In genomic region chr9:136978073-136978864, GRCh38 we compare ENCODE assay signal across 10 cellular contexts. TPM values are rescaled to one million over a fixed set of nuclear protein-coding genes. Genes with fewer than 3 reads are reported as not detected.
DNase-seq lines count a peak whose midpoint lies in the region; ATAC-seq and TF ChIP-seq lines count a peak whose summit lies in the region.
"Had no signal": no experiment of that assay in that cellular context is flagged by ENCODE, and none has a peak within 500 bp of the region (broad histone marks: within the 10 kb centered on the region; RNA-seq: fewer than 3 reads in every experiment).

No MANE protein-coding gene starts in this region.

- H3K4me3 ChIP-seq in ascending aorta (peak overlapping the region; percentile 46 to 73), right cardiac atrium (ENCODE audit: low read length) (peak overlapping the region; percentile 33), rectal smooth muscle tissue (ENCODE audit: low read length) (peak overlapping the region; percentile 51), aorta (ENCODE audit: low read length in 2 of 2) (peak overlapping the region in 1 of 2 donors; percentile 18)
- H3K4me3 ChIP-seq: BLaER1 had no signal

- H3K4me1 Mint-ChIP-seq in T-helper 17 cell: peaks cover 24% of the 10 kb centered on the region

- no peak overlapping the region for H3K9ac ChIP-seq in rectal smooth muscle tissue (ENCODE audit: low read length)
- H3K9ac ChIP-seq: BLaER1 had no signal

- 2% methylated on average over 78 of the region's 78 CpGs for WGBS in right cardiac atrium
- WGBS in aorta, 2 donors: 2 to 4% methylated on average over 60 to 78 of the region's 78 CpGs

- no peaks in the 10 kb centered on the region for H3K36me3 Mint-ChIP-seq in T-helper 17 cell (ENCODE audit: low read depth)
- H3K36me3 Mint-ChIP-seq: activated naive CD8-positive, alpha-beta T cell had no signal

- H3K27ac ChIP-seq in ascending aorta (no peak overlapping the region), right cardiac atrium (ENCODE audit: low read length) (peak overlapping the region; percentile 65), rectal smooth muscle tissue (ENCODE audit: low read depth, low read length) (no peak overlapping the region), aorta (ENCODE audit: low read depth in 1 of 2, low read length in 2 of 2) (no peak overlapping the region)
- H3K27ac ChIP-seq: BLaER1 had no signal

- H3K36me3 ChIP-seq in ascending aorta (no peaks in the 10 kb centered on the region), rectal smooth muscle tissue (ENCODE audit: control insufficient read depth, insufficient read depth, low read length) (no peaks in the 10 kb centered on the region), aorta (ENCODE audit: control insufficient read depth in 1 of 2, insufficient read depth in 2 of 2, low read length in 1 of 2) (no peaks in the 10 kb centered on the region)
- H3K36me3 ChIP-seq: BLaER1 had no signal

- H3K27ac Mint-ChIP-seq in T-helper 17 cell: no peak overlapping the region
- H3K27ac Mint-ChIP-seq: activated naive CD8-positive, alpha-beta T cell had no signal

- no peaks in the 10 kb centered on the region for H3K9me3 ChIP-seq in T-helper 17 cell (ENCODE audit: control insufficient read depth, low read length, poor library complexity, severe bottlenecking)
- H3K9me3 ChIP-seq in ascending aorta: no peaks in the 10 kb centered on the region
- no peaks in the 10 kb centered on the region for H3K9me3 ChIP-seq in right cardiac atrium (ENCODE audit: control insufficient read depth, low read length)
- no peaks in the 10 kb centered on the region for H3K9me3 ChIP-seq in aorta (ENCODE audit: control insufficient read depth, low read length)
- H3K9me3 ChIP-seq: BLaER1 had no signal

- H3K4me1 ChIP-seq in ascending aorta (peaks cover 7 to 8% of the 10 kb centered on the region in 2 donors), right cardiac atrium (ENCODE audit: control insufficient read depth, insufficient read depth, low read length) (no peaks in the 10 kb centered on the region), rectal smooth muscle tissue (ENCODE audit: control insufficient read depth, insufficient read depth, low read length) (no peaks in the 10 kb centered on the region), aorta (ENCODE audit: control insufficient read depth in 1 of 2, insufficient read depth in 2 of 2, low read length in 2 of 2) (no peaks in the 10 kb centered on the region)

- DNase-seq in NCI-H1436 (lab: John Stamatoyannopoulos, UW) (peak; percentile 40), NCI-H1436 treated with DMSO at 0.1 percent for 48 hours (lab: John Stamatoyannopoulos, UW) (no peak), T-helper 17 cell (peak; percentile 66 to 82 (median 76)), ascending aorta (ENCODE audit: low spot score in 2 of 2) (no peak), right cardiac atrium (peak; percentile 87 to 96 (median 93)), aorta (peak; percentile 80 to 91)

- H3K27me3 ChIP-seq in ascending aorta: no peaks in the 10 kb centered on the region
- no peaks in the 10 kb centered on the region for H3K27me3 ChIP-seq in right cardiac atrium (ENCODE audit: control insufficient read depth, insufficient read depth)
- H3K27me3 ChIP-seq in rectal smooth muscle tissue (ENCODE audit: control insufficient read depth, insufficient read depth, low read length): peaks cover 9% of the 10 kb centered on the region
- no peaks in the 10 kb centered on the region for H3K27me3 ChIP-seq in aorta (ENCODE audit: control insufficient read depth in 1 of 2, insufficient read depth in 2 of 2, low read length in 1 of 2)

- no peaks in the 10 kb centered on the region for H3K27me3 Mint-ChIP-seq in T-helper 17 cell

- peak overlapping the region; percentile 86 for H3K4me3 Mint-ChIP-seq in T-helper 17 cell
- H3K4me3 Mint-ChIP-seq: activated naive CD8-positive, alpha-beta T cell had no signal

- no peak for TF ChIP-seq CTCF in ascending aorta (IDR thresholded peaks at IDR 0.05)

- peak; percentile 74 for ATAC-seq in T-helper 17 cell
- peak; percentile 39 to 50 for ATAC-seq in right cardiac atrium
- ATAC-seq in aorta (ENCODE audit: low FRiP score): peak; percentile 76
- ATAC-seq in HG03565 (IDR thresholded peaks at IDR 0.05; ENCODE audit: unreplicated experiment): no peak

- intact Hi-C loops in ascending aorta (cut with DNase I): no loop called here
- intact Hi-C loops in right cardiac atrium (cut with DNase I): no loop called here
- intact Hi-C loops in aorta (cut with DNase I): no loop called here

RNA-seq across cellular contexts. Expression of gene PTGDS, which starts 1.0 kb away (rescaled TPM):
- total RNA-seq in T-helper 17 cell (100 to 1,000 TPM in 1 of 2 donors, 10 to 100 TPM in 1; 21.4 to 166 TPM), ascending aorta (68.3 TPM), right cardiac atrium (1,000 to 10,000 TPM; 3,127 to 5,556 (median 4,402) TPM), aorta (100 to 1,000 TPM; 128 to 145 TPM)
- polyA plus RNA-seq in right cardiac atrium (6,981 TPM), aorta (10 to 100 TPM; 12.2 to 13.9 TPM)

RNA-seq across cellular contexts. Expression of gene LCNL1, which starts 4.5 kb away (rescaled TPM):
- 1 to 10 TPM in 1 of 2 donors, under 1 TPM in 1; 0.96 to 2.9 TPM for total RNA-seq in T-helper 17 cell
- not detected for total RNA-seq in ascending aorta
- total RNA-seq in right cardiac atrium: 10 to 100 TPM in 2 of 4 donors, 1 to 10 TPM in 2; 4.3 to 16.7 (median 9.7) TPM
- polyA plus RNA-seq in right cardiac atrium: 2.4 TPM
- 1 to 10 TPM in 1 of 2 donors, under 1 TPM in 1; 0.36 to 1.1 TPM for total RNA-seq in aorta
- under 1 TPM in 1 of 2 donors, not detected in 1; 0.15 TPM for polyA plus RNA-seq in aorta

RNA-seq across cellular contexts. Expression of gene PAXX, which starts 14.0 kb away (rescaled TPM):
- 10 to 100 TPM; 85.7 to 89.9 TPM for total RNA-seq in T-helper 17 cell
- total RNA-seq in ascending aorta: 87.0 TPM
- total RNA-seq in right cardiac atrium: 10 to 100 TPM; 24.8 to 30.4 (median 27.6) TPM
- polyA plus RNA-seq in right cardiac atrium: 44.5 TPM
- 10 to 100 TPM; 27.8 to 42.0 TPM for total RNA-seq in aorta
- polyA plus RNA-seq in aorta: 100 to 1,000 TPM in 1 of 2 donors, 10 to 100 TPM in 1; 39.9 to 192 TPM

RNA-seq across cellular contexts. Expression of gene CLIC3, which starts 18.1 kb away (rescaled TPM):
- total RNA-seq in T-helper 17 cell (1 to 10 TPM; 1.9 to 2.1 TPM), ascending aorta (2.8 TPM), right cardiac atrium (1 to 10 TPM; 2.8 to 6.2 (median 4.8) TPM), aorta (1 to 10 TPM; 3.8 to 7.0 TPM)
- polyA plus RNA-seq in right cardiac atrium (6.2 TPM), aorta (1 to 10 TPM; 1.6 to 6.7 TPM)

RNA-seq across cellular contexts. Expression of gene LCN12, which starts 26.2 kb away (rescaled TPM):
- total RNA-seq in T-helper 17 cell (1 to 10 TPM; 2.6 to 4.2 TPM), ascending aorta (not detected), right cardiac atrium (10 to 100 TPM in 3 of 4 donors, 1 to 10 TPM in 1; 9.8 to 21.2 (median 13.1) TPM), aorta (1 to 10 TPM in 1 of 2 donors, under 1 TPM in 1; 0.71 to 1.6 TPM)
- polyA plus RNA-seq in right cardiac atrium (7.0 TPM), aorta (1 to 10 TPM in 1 of 2 donors, not detected in 1; 3.3 TPM)

Comparison
In these comparisons a context has a peak if more than half of its experiments do, and no peak if none do; other contexts are left out.
1. DNase-seq: peak in NCI-H1436 (single experiment), T-helper 17 cell (3 of 3), right cardiac atrium (3 of 3) and aorta (2 of 2); none in NCI-H1436 treated with DMSO at 0.1 percent for 48 hours (single experiment) and ascending aorta (0 of 2).
2. RNA of gene PTGDS, which starts 1.0 kb away (total RNA-seq): 3,127 to 5,556 TPM in right cardiac atrium; 21.4 to 166 TPM in T-helper 17 cell, 128 to 145 TPM in aorta and 68.3 TPM in ascending aorta (single experiment); every median in the first group is over 10 times any median in the second.